ENCODE assay signal across 8 cellular contexts in genomic region chr4:104491826-104492771, GRCh38. TPM values are rescaled to one million over a fixed set of nuclear protein-coding genes. Genes with fewer than 3 reads are reported as not detected.
DNase-seq lines count a peak whose midpoint lies in the region; ATAC-seq and TF ChIP-seq lines count a peak whose summit lies in the region.

No MANE protein-coding gene starts in this region.

- peak; percentile 61 for DNase-seq in Caki2 (ENCODE audit: low read depth)
- no peak for DNase-seq in Panc1 (ENCODE audit: low read depth, low spot score)
- no peak for DNase-seq in endothelial cell (ENCODE audit: low spot score)
- peak; percentile 20 for DNase-seq in neural crest cell (ENCODE audit: low read depth, low spot score)
- no peak for DNase-seq in central memory CD4-positive, alpha-beta T cell
- DNase-seq in COR-L47 (lab: John Stamatoyannopoulos, UW), result no peak

- H3K27ac Mint-ChIP-seq in endothelial cell (ENCODE audit: unreplicated experiment) (peak overlapping the region; percentile 80), neural crest cell (ENCODE audit: unreplicated experiment) (peak overlapping the region; percentile 66)

- intact Hi-C loops in Panc1 (cut with micrococcal nuclease; ENCODE audit: unreplicated experiment), result loop anchor here (5.0 kb wide), 1 partner anchor 370 kb away; no protein-coding TSS in a partner anchor

- no TSS peak for BruUV-seq in Panc1 (replicated peaks; lab: Mats Ljungman, UMichigan)

- CTCF ChIA-PET in Panc1 (lab: Charles Lee), result no interaction called here

- no peaks in the 10 kb centered on the region for H3K36me3 ChIP-seq in Panc1 (ENCODE audit: control insufficient read depth, insufficient read depth, low read length)

- H3K4me1 Mint-ChIP-seq in endothelial cell (ENCODE audit: unreplicated experiment) (peaks cover 30% of the 10 kb centered on the region), neural crest cell (peaks cover 75% of the 10 kb centered on the region)

- no peaks in the 10 kb centered on the region for H3K27me3 ChIP-seq in Panc1 (ENCODE audit: control insufficient read depth, insufficient read depth, low read length)

- in situ Hi-C loops in Caki2 (cut with HindIII; ENCODE audit: low pct_unique_long_range_greater_than_20kb, low sequenced_read_pairs) (no loop called here), Panc1 (cut with HindIII; ENCODE audit: low pct_unique_long_range_greater_than_20kb, low sequenced_read_pairs) (no loop called here)

- H3K4me3 Mint-ChIP-seq in endothelial cell (ENCODE audit: unreplicated experiment) (peak overlapping the region; percentile 95), neural crest cell (peak overlapping the region; percentile 97)

- ATAC-seq in GM18909 (IDR thresholded peaks at IDR 0.05; ENCODE audit: poor library complexity, unreplicated experiment), result peak; percentile 31
- peak; percentile 37 for ATAC-seq in HG03095 (IDR thresholded peaks at IDR 0.05; ENCODE audit: unreplicated experiment)
- ATAC-seq in Panc1, result no peak

- no peaks in the 10 kb centered on the region for H3K9me3 ChIP-seq in Panc1 (ENCODE audit: control insufficient read depth, insufficient read depth, low read depth, low read length)

- POLR2A ChIA-PET in Panc1 (lab: Charles Lee), result no interaction called here

- H3K4me1 ChIP-seq in Panc1 (ENCODE audit: control insufficient read depth, insufficient read depth, low read length), result peaks cover 3% of the 10 kb centered on the region; the same call in 1 of the 2 replicates

- H3K4me3 ChIP-seq in Panc1 (ENCODE audit: low read depth in 2 of 2, low read length in 2 of 2), result peak overlapping the region; percentile 46 to 61

- H3K36me3 Mint-ChIP-seq in endothelial cell (ENCODE audit: low read depth, unreplicated experiment) (peaks cover 7% of the 10 kb centered on the region), neural crest cell (ENCODE audit: low read depth) (peaks cover under 1% of the 10 kb centered on the region)

- H3K27me3 Mint-ChIP-seq in endothelial cell (ENCODE audit: unreplicated experiment), result peaks cover 10% of the 10 kb centered on the region
- H3K27me3 Mint-ChIP-seq in neural crest cell (ENCODE audit: low read depth), result no peaks in the 10 kb centered on the region

- peak overlapping the region; percentile 39 for H3K27ac ChIP-seq in Panc1 (ENCODE audit: low read length)

- no peaks in the 10 kb centered on the region for H3K9me3 Mint-ChIP-seq in endothelial cell (ENCODE audit: unreplicated experiment)
- no peaks in the 10 kb centered on the region for H3K9me3 Mint-ChIP-seq in neural crest cell

- TF ChIP-seq CTCF in Panc1 (IDR thresholded peaks at IDR 0.05), result no peak
- no peak for TF ChIP-seq CTCF in endothelial cell (IDR thresholded peaks at IDR 0.05; ENCODE audit: unreplicated experiment)
- no peak for TF ChIP-seq CTCF in neural crest cell (conservative IDR thresholded peaks at IDR 0.05)

RNA-seq across cellular contexts. Expression of gene CXXC4, which starts 2.6 kb away (rescaled TPM):
- total RNA-seq in Caki2 (2014; rRNA removed; shearing (Covaris generic); ENCODE audit: low replicate concordance), result 1.0 and 2.1 TPM in 2 replicates
- total RNA-seq in Panc1 (2021; ENCODE audit: unreplicated experiment) (0.59 TPM), endothelial cell (ENCODE audit: unreplicated experiment) (1.6 TPM), neural crest cell (18.9 and 20.3 TPM in 2 replicates)
- 0.33 TPM for polyA plus RNA-seq in Panc1 (2012; ENCODE audit: insufficient read length)

Comparison
In these comparisons a context has a peak if more than half of its experiments do, and no peak if none do; other contexts are left out.
1. DNase-seq: peak in Caki2 (single experiment) and neural crest cell (single experiment); none in Panc1 (single experiment), endothelial cell (single experiment), central memory CD4-positive, alpha-beta T cell (single experiment) and COR-L47 (single experiment).